8 cellular contexts compared by ENCODE assay signal in genomic region chr2:174771631-174772491, GRCh38. TPM values are rescaled to one million over a fixed set of nuclear protein-coding genes. Genes with fewer than 3 reads are reported as not detected.
DNase-seq lines count a peak whose midpoint lies in the region; ATAC-seq, FAIRE-seq and TF ChIP-seq lines count a peak whose summit lies in the region.

No MANE protein-coding gene starts in this region.

- H3F3A ChIP-seq in Loucy (ENCODE audit: low read depth): no peaks in the 10 kb centered on the region

- H4K20me1 ChIP-seq in Loucy (ENCODE audit: insufficient read depth, low read length, poor library complexity, severe bottlenecking) (no peaks in the 10 kb centered on the region), keratinocyte (ENCODE audit: control insufficient read depth, extremely low read depth, insufficient read depth, low read length) (no peaks in the 10 kb centered on the region)

- TF ChIP-seq CTCF in Loucy (conservative IDR thresholded peaks at IDR 0.05; ENCODE audit: low read length) (peak; percentile 92), keratinocyte (optimal IDR thresholded peaks at IDR 0.05 in 1 of 3, IDR thresholded peaks at IDR 0.05 in 1 of 3, conservative IDR thresholded peaks at IDR 0.05 in 1 of 3; ENCODE audit: extremely low read depth in 1 of 3, insufficient read depth in 2 of 3, low read length in 3 of 3) (peak; percentile 81 to 90 (median 89))

- H3K9me2 ChIP-seq in Loucy (replicated peaks; ENCODE audit: low read depth, low read length): no peaks in the 10 kb centered on the region

- DNase-seq in DMS153 treated with DMSO at 0.1 percent for 48 hours (lab: John Stamatoyannopoulos, UW; ENCODE audit: unreplicated experiment): peak; percentile 53
- DNase-seq in cerebellar cortex (ENCODE audit: low spot score): peak; percentile 78
- DNase-seq in keratinocyte (ENCODE audit: low read depth, low spot score): peak; percentile 25
- peak; percentile 69 for DNase-seq in stimulated activated CD4-positive, alpha-beta T cell treated with anti-CD3 and anti-CD28 coated beads, Interleukin-15, amount 100 ng/mL, for 24 hours

- no peaks in the 10 kb centered on the region for H3K27me3 ChIP-seq in Loucy (ENCODE audit: insufficient read depth, low read length, poor library complexity, severe bottlenecking)
- H3K27me3 ChIP-seq in keratinocyte (ENCODE audit: control insufficient read depth, extremely low read depth, insufficient read depth, low read length): peaks cover 3% of the 10 kb centered on the region

- no peak overlapping the region for H3K9ac ChIP-seq in Loucy (ENCODE audit: low read depth, low read length, poor library complexity, severe bottlenecking)
- H3K9ac ChIP-seq in keratinocyte (ENCODE audit: control insufficient read depth, extremely low read depth, insufficient read depth, low read length): no peak overlapping the region

- ATAC-seq in GM21723 (IDR thresholded peaks at IDR 0.05; ENCODE audit: unreplicated experiment): peak; percentile 73
- ATAC-seq in SK-N-SH treated with all-trans-retinoic acid at 6 μM for 48 hours: peak; percentile 99
- ATAC-seq in HG02840 (IDR thresholded peaks at IDR 0.05; ENCODE audit: low FRiP score, unreplicated experiment): no peak

- H3K4me2 ChIP-seq in Loucy (ENCODE audit: low read depth, low read length, poor library complexity, severe bottlenecking): no peak overlapping the region
- H3K4me2 ChIP-seq in keratinocyte (ENCODE audit: control insufficient read depth, extremely low read depth, insufficient read depth, low read depth, low read length): no peak overlapping the region

- no peak for FAIRE-seq in keratinocyte (lab: Jason Lieb, UNC)

- peak overlapping the region; percentile 53; the same call in 1 of the 2 replicates for H2AFZ ChIP-seq in Loucy (ENCODE audit: low read length)
- peak overlapping the region; percentile 30 for H2AFZ ChIP-seq in keratinocyte (ENCODE audit: control insufficient read depth, low read length)

- dilution Hi-C loops in keratinocyte (cut with MboI; ENCODE audit: extremely low pct_ligation_motif_present, low sequenced_read_pairs): loop anchor here (25.0 kb wide), 1 partner anchor 190 kb away; no protein-coding TSS in a partner anchor

- no peak overlapping the region for H3K4me3 ChIP-seq in Loucy (ENCODE audit: low read length, poor library complexity, severe bottlenecking)
- H3K4me3 ChIP-seq in keratinocyte (ENCODE audit: control insufficient read depth in 2 of 3, extremely low read depth in 1 of 3, insufficient read depth in 2 of 3, low read depth in 1 of 3, low read length in 3 of 3): no peak overlapping the region

- H3K27ac ChIP-seq in keratinocyte (ENCODE audit: control insufficient read depth, insufficient read depth, low read length): no peak overlapping the region

- H3K36me3 ChIP-seq in Loucy (ENCODE audit: insufficient read depth, low read length): no peaks in the 10 kb centered on the region
- no peaks in the 10 kb centered on the region for H3K36me3 ChIP-seq in keratinocyte (ENCODE audit: control insufficient read depth in 2 of 2, extremely low read depth in 1 of 2, insufficient read depth in 2 of 2, low read length in 2 of 2)

- H3K4me1 ChIP-seq in Loucy (ENCODE audit: insufficient read depth, low read length, poor library complexity, severe bottlenecking): no peaks in the 10 kb centered on the region
- peaks cover 9% of the 10 kb centered on the region for H3K4me1 ChIP-seq in keratinocyte (ENCODE audit: control insufficient read depth, extremely low read depth, insufficient read depth, low read length)

- no peaks in the 10 kb centered on the region for H3K79me2 ChIP-seq in Loucy (ENCODE audit: insufficient read depth, low read length)
- no peaks in the 10 kb centered on the region for H3K79me2 ChIP-seq in keratinocyte (ENCODE audit: control insufficient read depth, insufficient read depth, low read length)

- no peaks in the 10 kb centered on the region for H3K9me1 ChIP-seq in keratinocyte (ENCODE audit: control insufficient read depth, extremely low read depth, insufficient read depth, low read length)

- H3K9me3 ChIP-seq in Loucy (ENCODE audit: insufficient read depth, low read depth, low read length) (no peaks in the 10 kb centered on the region), keratinocyte (ENCODE audit: control insufficient read depth, low read depth, low read length) (no peaks in the 10 kb centered on the region)

TF ChIP-seq in SK-N-SH treated with all-trans-retinoic acid at 6 μM for 48 hours, 23 proteins besides CTCF, POLR2A, EP300 and RAD21:
- TF ChIP-seq OSR1 (CRISPR knock-in tag; IDR thresholded peaks at IDR 0.05): no peak
- no peak for TF ChIP-seq ZNF8 (CRISPR knock-in tag; IDR thresholded peaks at IDR 0.05)
- TF ChIP-seq ZNF565 (CRISPR knock-in tag; conservative IDR thresholded peaks at IDR 0.05; ENCODE audit: low read depth): no peak
- no peak for TF ChIP-seq POU6F1 (CRISPR knock-in tag; IDR thresholded peaks at IDR 0.05; ENCODE audit: borderline replicate concordance, low read depth)
- TF ChIP-seq ZFP30 (CRISPR knock-in tag; IDR thresholded peaks at IDR 0.05): no peak
- no peak for TF ChIP-seq PATZ1 (CRISPR knock-in tag; IDR thresholded peaks at IDR 0.05; ENCODE audit: borderline replicate concordance)
- no peak for TF ChIP-seq ZC3H10 (CRISPR knock-in tag; IDR thresholded peaks at IDR 0.05)
- no peak for TF ChIP-seq BACH2 (CRISPR knock-in tag; IDR thresholded peaks at IDR 0.05; ENCODE audit: borderline replicate concordance)
- no peak for TF ChIP-seq GLIS3 (CRISPR knock-in tag; IDR thresholded peaks at IDR 0.05)
- TF ChIP-seq TCF4 (CRISPR knock-in tag; IDR thresholded peaks at IDR 0.05; ENCODE audit: borderline replicate concordance): no peak

RNA-seq across cellular contexts. Expression of gene CHRNA1, which starts 7.6 kb away (rescaled TPM):
- 0.05 TPM in 1 of 3 replicates, not detected in the others for polyA plus RNA-seq in keratinocyte
- polyA plus RNA-seq in keratinocyte (2011; ENCODE audit: low read depth): not detected
- polyA plus RNA-seq in keratinocyte (2011; cell fraction: cytosol; rRNA removed): not detected in 2 replicates
- not detected in 2 replicates for polyA plus RNA-seq in keratinocyte (2011; cell fraction: nucleus; rRNA removed)
- polyA plus RNA-seq in keratinocyte (2012; ENCODE audit: low replicate concordance): 0.07 TPM in 1 of 2 replicates, not detected in the other
- not detected in 3 replicates for polyA minus RNA-seq in keratinocyte
- not detected for polyA minus RNA-seq in keratinocyte (2011; cell fraction: cytosol; rRNA and poly(A)+ RNA removed)
- polyA minus RNA-seq in keratinocyte (2011; cell fraction: nucleus; rRNA and poly(A)+ RNA removed): not detected in 2 replicates

Comparison
In these comparisons a context has a peak if more than half of its experiments do, and no peak if none do; other contexts are left out.
1. DNase-seq: peak in every context shown above with its lines; median percentile 78 in cerebellar cortex; 69 in stimulated activated CD4-positive, alpha-beta T cell treated with anti-CD3 and anti-CD28 coated beads, Interleukin-15, amount 100 ng/mL, for 24 hours; 53 in DMS153 treated with DMSO at 0.1 percent for 48 hours; 25 in keratinocyte.